In genomic region chr9:136132500-136133050, GRCh38 we compare ENCODE assay signal across 14 cellular contexts. TPM values are rescaled to one million over a fixed set of nuclear protein-coding genes. Genes with fewer than 3 reads are reported as not detected.
A peak's percentile ranks its signal among the peaks of the same experiment; 100 is the strongest.
DNase-seq lines count a peak whose midpoint lies in the region; ATAC-seq, FAIRE-seq and TF ChIP-seq lines count a peak whose summit lies in the region.
"Had no signal": no experiment of that assay in that cellular context is flagged by ENCODE, and none has a peak within 500 bp of the region (broad histone marks: within the 10 kb centered on the region; RNA-seq: fewer than 3 reads in every experiment).

No MANE protein-coding gene starts in this region.

- H2AFZ ChIP-seq in GM23338: peak overlapping the region; percentile 83; the same call in 1 of the 2 replicates
- no peak overlapping the region for H2AFZ ChIP-seq in astrocyte (ENCODE audit: low read depth, low read length)

- no peak for TF ChIP-seq CTCF in GM23338 (conservative IDR thresholded peaks at IDR 0.05; ENCODE audit: low read depth in 2 of 2)
- TF ChIP-seq CTCF in astrocyte (IDR thresholded peaks at IDR 0.05; ENCODE audit: insufficient read depth, low read depth, low read length): no peak
- TF ChIP-seq CTCF in sigmoid colon (IDR thresholded peaks at IDR 0.05): no peak

- TF ChIP-seq EP300 in sigmoid colon (IDR thresholded peaks at IDR 0.05): no peak

- H3K4me1 ChIP-seq in GM23338 (ENCODE audit: insufficient read depth) (peaks cover 4% of the 10 kb centered on the region; the same call in 1 of the 2 replicates), astrocyte (ENCODE audit: insufficient read depth, low read length) (no peaks in the 10 kb centered on the region), right cardiac atrium (ENCODE audit: control insufficient read depth, insufficient read depth, low read length) (peaks cover 2% of the 10 kb centered on the region), sigmoid colon (peaks cover 0 to 17% (median 15%) of the 10 kb centered on the region in 4 donors)

- no peak overlapping the region for H3K27ac ChIP-seq in GM23338 (ENCODE audit: low read depth)
- no peak overlapping the region for H3K27ac ChIP-seq in astrocyte (ENCODE audit: low read depth, low read length)
- H3K27ac ChIP-seq in right cardiac atrium (ENCODE audit: low read length): no peak overlapping the region
- no peak overlapping the region for H3K27ac ChIP-seq in sigmoid colon
- H3K27ac ChIP-seq: adrenal gland, gastrocnemius medialis had no signal

- intact Hi-C loops in right cardiac atrium (cut with DNase I): no loop called here
- intact Hi-C loops in sigmoid colon (cut with DNase I): no loop called here

- 7% methylated on average over 53 of the region's 53 CpGs for WGBS in right cardiac atrium
- WGBS in sigmoid colon, 2 donors: 10 to 23% methylated on average over 52 to 53 of the region's 53 CpGs

- H3K27me3 Mint-ChIP-seq in GM23338 (ENCODE audit: insufficient read depth, low read depth, poor library complexity) (peaks cover 28% of the 10 kb centered on the region), astrocyte (ENCODE audit: low read depth, unreplicated experiment) (peaks cover 52% of the 10 kb centered on the region)

- no peak for TF ChIP-seq POLR2A in sigmoid colon (IDR thresholded peaks at IDR 0.05)

- no peak for FAIRE-seq in astrocyte (lab: Jason Lieb, UNC)

- no peak overlapping the region for H3K9ac ChIP-seq in astrocyte (ENCODE audit: low read length)

- DNase-seq in GM23338 (ENCODE audit: low spot score) (no peak), astrocyte (ENCODE audit: low read depth) (no peak), right cardiac atrium (peak in 1 of 3 donors; percentile 63), sigmoid colon (no peak), NCI-H510A treated with DMSO at 0.1 percent for 48 hours (lab: John Stamatoyannopoulos, UW) (no peak), NCI-H1417 treated with DMSO at 0.1 percent for 48 hours (lab: John Stamatoyannopoulos, UW) (no peak), EL (no peak)
- DNase-seq: activated CD4-positive, alpha-beta memory T cell treated with anti-CD3 and anti-CD28 coated beads, Interleukin-2, amount 10 ng/mL, durations not matched to agents 7 days and 5 days; adrenal gland; cerebellar nuclear complex; gastrocnemius medialis had no signal

- no peaks in the 10 kb centered on the region for H3F3A ChIP-seq in GM23338 (replicated peaks; ENCODE audit: low read depth)

- H3K4me1 Mint-ChIP-seq in GM23338 (peaks cover 18% of the 10 kb centered on the region), astrocyte (ENCODE audit: low read depth, unreplicated experiment) (peaks cover 1% of the 10 kb centered on the region)

- ATAC-seq in GM23338 (peak; percentile 25), right cardiac atrium (peak; percentile 4 to 9), GM18511 (IDR thresholded peaks at IDR 0.05; ENCODE audit: unreplicated experiment) (no peak)
- ATAC-seq: gastrocnemius medialis had no signal

- no peaks in the 10 kb centered on the region for H3K9me2 ChIP-seq in GM23338 (ENCODE audit: insufficient read depth)

- H3K4me3 ChIP-seq in GM23338: peak overlapping the region; percentile 58
- no peak overlapping the region for H3K4me3 ChIP-seq in astrocyte (ENCODE audit: insufficient read depth, low read depth, low read length)
- no peak overlapping the region for H3K4me3 ChIP-seq in right cardiac atrium (ENCODE audit: low read length)
- peak overlapping the region in 3 of 4 donors; percentile 38 to 45 (median 43) for H3K4me3 ChIP-seq in sigmoid colon

- H3K4me3 Mint-ChIP-seq in GM23338 (peak overlapping the region; percentile 43; the same call in 2 of the 3 replicates), astrocyte (ENCODE audit: unreplicated experiment) (no peak overlapping the region)
- H3K4me3 Mint-ChIP-seq: activated CD4-positive, alpha-beta memory T cell treated with anti-CD3 and anti-CD28 coated beads, Interleukin-2, amount 10 ng/mL, durations not matched to agents 7 days and 5 days; CD4-positive, alpha-beta T cell had no signal

- no peaks in the 10 kb centered on the region for H3K9me3 ChIP-seq in astrocyte (ENCODE audit: insufficient read depth, low read depth, low read length)
- H3K9me3 ChIP-seq in right cardiac atrium (ENCODE audit: control insufficient read depth, low read length): no peaks in the 10 kb centered on the region
- H3K9me3 ChIP-seq in sigmoid colon: no peaks in the 10 kb centered on the region
- H3K9me3 ChIP-seq: adrenal gland, gastrocnemius medialis had no signal

- H3K9me3 Mint-ChIP-seq in GM23338 (no peaks in the 10 kb centered on the region), astrocyte (ENCODE audit: unreplicated experiment) (no peaks in the 10 kb centered on the region)
- H3K9me3 Mint-ChIP-seq: activated CD4-positive, alpha-beta memory T cell treated with anti-CD3 and anti-CD28 coated beads, Interleukin-2, amount 10 ng/mL, durations not matched to agents 7 days and 5 days; CD4-positive, alpha-beta T cell; mesothelial cell of epicardium had no signal

- no peaks in the 10 kb centered on the region for H4K20me1 ChIP-seq in GM23338 (replicated peaks; ENCODE audit: insufficient read depth)
- H4K20me1 ChIP-seq in astrocyte (ENCODE audit: insufficient read depth, low read length): no peaks in the 10 kb centered on the region

- H3K36me3 Mint-ChIP-seq in GM23338 (ENCODE audit: low read depth) (no peaks in the 10 kb centered on the region), astrocyte (ENCODE audit: low read depth, unreplicated experiment) (no peaks in the 10 kb centered on the region)
- H3K36me3 Mint-ChIP-seq: mesothelial cell of epicardium had no signal

- H3K27ac Mint-ChIP-seq in GM23338: no peak overlapping the region
- H3K27ac Mint-ChIP-seq in astrocyte (ENCODE audit: unreplicated experiment): no peak overlapping the region
- H3K27ac Mint-ChIP-seq: activated CD4-positive, alpha-beta memory T cell treated with anti-CD3 and anti-CD28 coated beads, Interleukin-2, amount 10 ng/mL, durations not matched to agents 7 days and 5 days; CD4-positive, alpha-beta T cell; mesothelial cell of epicardium had no signal

- H3K36me3 ChIP-seq in GM23338 (ENCODE audit: insufficient read depth): no peaks in the 10 kb centered on the region
- no peaks in the 10 kb centered on the region for H3K36me3 ChIP-seq in astrocyte (ENCODE audit: insufficient read depth, low read length)
- no peaks in the 10 kb centered on the region for H3K36me3 ChIP-seq in sigmoid colon
- H3K36me3 ChIP-seq: adrenal gland, gastrocnemius medialis had no signal

- no peaks in the 10 kb centered on the region for H3K79me2 ChIP-seq in GM23338 (replicated peaks; ENCODE audit: insufficient read depth)
- no peaks in the 10 kb centered on the region for H3K79me2 ChIP-seq in astrocyte (ENCODE audit: insufficient read depth, low read length)

- H3K4me2 ChIP-seq in GM23338 (peak overlapping the region; percentile 82), astrocyte (ENCODE audit: low read length) (peak overlapping the region; percentile 30)

- H3K27me3 ChIP-seq in GM23338 (ENCODE audit: insufficient read depth) (peaks cover 26% of the 10 kb centered on the region), astrocyte (ENCODE audit: insufficient read depth, low read length) (peaks cover 54% of the 10 kb centered on the region), right cardiac atrium (ENCODE audit: control insufficient read depth, insufficient read depth) (no peaks in the 10 kb centered on the region), sigmoid colon (peaks cover 28 to 96% (median 73%) of the 10 kb centered on the region in 3 donors)

TF ChIP-seq in GM23338, 12 proteins besides CTCF, POLR2A, EP300 and RAD21:
- TF ChIP-seq STAT1 (IDR thresholded peaks at IDR 0.05; ENCODE audit: unreplicated experiment) (no peak), ZNF331 (CRISPR knock-in tag; IDR thresholded peaks at IDR 0.05; ENCODE audit: low read depth) (no peak), ETS1 (IDR thresholded peaks at IDR 0.05) (no peak), POLR2AphosphoS5 (IDR thresholded peaks at IDR 0.05; ENCODE audit: low read depth) (0 out of 2 replicates have a peak, but pooled peaks have one; percentile 16), EZH2 (IDR thresholded peaks at IDR 0.05; ENCODE audit: low read depth, unreplicated experiment) (peak; percentile 47), NANOG (IDR thresholded peaks at IDR 0.05; ENCODE audit: borderline replicate concordance) (no peak)
TF ChIP-seq in GM23338: peak in this region for 2.

RNA-seq across cellular contexts. Expression of gene TMEM250, which starts 13.9 kb away (rescaled TPM):
- total RNA-seq in GM23338 (2014; rRNA removed; shearing (Covaris generic)): 32.6 and 39.2 TPM in 2 replicates
- polyA plus RNA-seq in GM23338 (2016; fragmentation: Nextera tagmentation; extraction: Ambion mirVana): 11.8 and 12.2 TPM in 2 replicates
- 29.8 and 30.3 TPM in 2 replicates for total RNA-seq in astrocyte
- total RNA-seq in right cardiac atrium: 10 to 100 TPM; 18.5 to 25.5 (median 20.9) TPM
- polyA plus RNA-seq in right cardiac atrium: 16.5 TPM
- 10 to 100 TPM; 23.7 to 35.6 (median 30.2) TPM for total RNA-seq in sigmoid colon
- polyA plus RNA-seq in sigmoid colon: 10 to 100 TPM; 25.4 to 48.4 (median 27.6) TPM

RNA-seq across cellular contexts. Expression of gene NACC2, which starts 37.5 kb away (rescaled TPM):
- total RNA-seq in GM23338 (2014; rRNA removed; shearing (Covaris generic)): 16.5 and 20.8 TPM in 2 replicates
- polyA plus RNA-seq in GM23338 (2016; fragmentation: Nextera tagmentation; extraction: Ambion mirVana) (3.2 and 3.8 TPM in 2 replicates), right cardiac atrium (19.4 TPM), sigmoid colon (10 to 100 TPM in 1 of 3 donors, 1 to 10 TPM in 2; 3.6 to 14.3 (median 5.1) TPM)
- total RNA-seq in astrocyte (31.3 and 34.0 TPM in 2 replicates), right cardiac atrium (10 to 100 TPM; 31.4 to 45.3 (median 37.8) TPM), sigmoid colon (10 to 100 TPM; 41.6 to 80.0 (median 65.4) TPM)

Comparison
In these comparisons a context has a peak if more than half of its experiments do, and no peak if none do; other contexts are left out.
1. H3K4me3 ChIP-seq: peak in GM23338 (single experiment) and sigmoid colon (3 of 4); none in astrocyte (single experiment) and right cardiac atrium (single experiment).